ENCODE assay signal across 17 cellular contexts in genomic region chr17:13047016-13047415, GRCh38. TPM values are rescaled to one million over a fixed set of nuclear protein-coding genes. Genes with fewer than 3 reads are reported as not detected.
DNase-seq lines count a peak whose midpoint lies in the region; ATAC-seq and TF ChIP-seq lines count a peak whose summit lies in the region.
"Had no signal": no experiment of that assay in that cellular context is flagged by ENCODE, and none has a peak within 500 bp of the region (broad histone marks: within the 10 kb centered on the region; RNA-seq: fewer than 3 reads in every experiment).

No MANE protein-coding gene starts in this region.

- no peak overlapping the region for H4K8ac ChIP-seq in mesendoderm (ENCODE audit: low read depth, low read length)

- H3K36me3 Mint-ChIP-seq in activated CD8-positive, alpha-beta T cell treated with anti-CD3 and anti-CD28 coated beads for 36 hours (ENCODE audit: low read depth) = no peaks in the 10 kb centered on the region
- H3K36me3 Mint-ChIP-seq: CD14-positive monocyte had no signal

- no peak overlapping the region for H3K27ac Mint-ChIP-seq in activated CD8-positive, alpha-beta T cell treated with anti-CD3 and anti-CD28 coated beads for 36 hours
- H3K27ac Mint-ChIP-seq: CD14-positive monocyte; CD4-positive, alpha-beta T cell; CD8-positive, alpha-beta memory T cell had no signal

- H3K4me1 ChIP-seq in BLaER1 = peaks cover 31% of the 10 kb centered on the region
- H3K4me1 ChIP-seq in GM23248 (ENCODE audit: insufficient read depth) = 0 out of 2 replicates have a peak, but pooled peaks cover 7% of the 10 kb centered on the region
- H3K4me1 ChIP-seq in mesendoderm (ENCODE audit: control insufficient read depth, low read depth, low read length) = peaks cover 7% of the 10 kb centered on the region

- no peak for TF ChIP-seq CTCF in activated CD8-positive, alpha-beta T cell treated with anti-CD3 and anti-CD28 coated beads for 36 hours (IDR thresholded peaks at IDR 0.05)

- no peaks in the 10 kb centered on the region for H3K9me2 ChIP-seq in GM23248 (ENCODE audit: insufficient read depth)

- H3K9me3 ChIP-seq in BLaER1 (no peaks in the 10 kb centered on the region; the same call in 1 of the 2 replicates), GM23248 (ENCODE audit: low read depth) (no peaks in the 10 kb centered on the region)

- H2AK5ac ChIP-seq in mesendoderm (ENCODE audit: low read length) = no peak overlapping the region

- no peak overlapping the region for H4K5ac ChIP-seq in mesendoderm (ENCODE audit: low read length)

- CTCF ChIA-PET in activated CD8-positive, alpha-beta T cell treated with anti-CD3 and anti-CD28 coated beads for 36 hours (lab: Charles Lee) = interaction anchor here (1.6 to 8.4 kb wide), 2 partner anchors 16 to 28 kb away, joined by 4 to 47 read pairs; no protein-coding TSS in a partner anchor

- H3K4me3 ChIP-seq in BLaER1 = no peak overlapping the region
- no peak overlapping the region for H3K4me3 ChIP-seq in GM23248
- H3K4me3 ChIP-seq in mesendoderm (ENCODE audit: low read length) = no peak overlapping the region

- H3K4ac ChIP-seq in mesendoderm (ENCODE audit: low read depth, low read length) = no peak overlapping the region

- H3F3A ChIP-seq in GM23248 (ENCODE audit: insufficient read depth) = peaks cover 7% of the 10 kb centered on the region

- no peak overlapping the region for H3K4me3 Mint-ChIP-seq in activated CD8-positive, alpha-beta T cell treated with anti-CD3 and anti-CD28 coated beads for 36 hours
- H3K4me3 Mint-ChIP-seq: CD14-positive monocyte; CD4-positive, alpha-beta T cell; CD8-positive, alpha-beta memory T cell had no signal

- in situ Hi-C loops in GM23248 (cut with MboI) = loop anchor here (25.0 kb wide), 2 partner anchors 540 to 1890 kb away; no protein-coding TSS in a partner anchor

- H3K79me2 ChIP-seq in GM23248 (ENCODE audit: insufficient read depth) (no peaks in the 10 kb centered on the region), mesendoderm (ENCODE audit: control insufficient read depth, insufficient read depth, low read length) (no peaks in the 10 kb centered on the region)

- H3K4me2 ChIP-seq in BLaER1 = peak overlapping the region; percentile 74
- H3K4me2 ChIP-seq in GM23248 (ENCODE audit: unreplicated experiment) = no peak overlapping the region
- H3K4me2 ChIP-seq in mesendoderm (ENCODE audit: low read length) = no peak overlapping the region

- DNase-seq in GM23248 (no peak), mesendoderm (peak; percentile 59), AG08395 (ENCODE audit: low spot score) (no peak)
- no peak for DNase-seq in activated CD8-positive, alpha-beta T cell treated with anti-CD3 and anti-CD28 coated beads for 36 hours
- DNase-seq: ACHN; CD4-positive, alpha-beta T cell; CD8-positive, alpha-beta memory T cell; DMS 273 treated with DMSO at 0.1 percent for 48 hours; DMS79; EL; GDM1; H7; HCEC 1CT had no signal

- H2AFZ ChIP-seq in GM23248 = peak overlapping the region; percentile 30; the same call in 1 of the 2 replicates

- H3K4me1 Mint-ChIP-seq in activated CD8-positive, alpha-beta T cell treated with anti-CD3 and anti-CD28 coated beads for 36 hours (ENCODE audit: low read depth) = no peaks in the 10 kb centered on the region
- H3K4me1 Mint-ChIP-seq: CD14-positive monocyte; CD8-positive, alpha-beta memory T cell had no signal

- no peak for ATAC-seq in HG03280 (IDR thresholded peaks at IDR 0.05; ENCODE audit: unreplicated experiment)
- no peak for ATAC-seq in activated CD8-positive, alpha-beta T cell treated with anti-CD3 and anti-CD28 coated beads for 36 hours

- H3K18ac ChIP-seq in mesendoderm (ENCODE audit: low read length) = no peak overlapping the region

- H3K27me3 ChIP-seq in BLaER1 (no peaks in the 10 kb centered on the region), GM23248 (replicated peaks; ENCODE audit: insufficient read depth) (peaks cover 31% of the 10 kb centered on the region; the same call in 1 of the 2 replicates), mesendoderm (ENCODE audit: insufficient read depth, low read length, poor library complexity) (no peaks in the 10 kb centered on the region)

- H3K9me3 Mint-ChIP-seq in activated CD8-positive, alpha-beta T cell treated with anti-CD3 and anti-CD28 coated beads for 36 hours = no peaks in the 10 kb centered on the region
- H3K9me3 Mint-ChIP-seq: CD4-positive, alpha-beta T cell; CD8-positive, alpha-beta memory T cell had no signal

- H3K9ac ChIP-seq in BLaER1 (no peak overlapping the region), GM23248 (no peak overlapping the region), mesendoderm (ENCODE audit: low read length) (no peak overlapping the region)

- H3K36me3 ChIP-seq in BLaER1 (no peaks in the 10 kb centered on the region), GM23248 (ENCODE audit: low read depth) (no peaks in the 10 kb centered on the region), mesendoderm (ENCODE audit: control insufficient read depth, insufficient read depth, low read length) (no peaks in the 10 kb centered on the region)

- no peaks in the 10 kb centered on the region for H3K79me1 ChIP-seq in mesendoderm (ENCODE audit: low read length)

- no peak overlapping the region for H3K56ac ChIP-seq in mesendoderm (ENCODE audit: low read length)

- H3K27ac ChIP-seq in BLaER1 = no peak overlapping the region
- no peak overlapping the region for H3K27ac ChIP-seq in GM23248
- H3K27ac ChIP-seq in mesendoderm (ENCODE audit: low read depth, low read length) = no peak overlapping the region
- H3K27ac ChIP-seq: 22Rv1 had no signal

- H2BK120ac ChIP-seq in mesendoderm (ENCODE audit: low read depth, low read length) = no peak overlapping the region

- WGBS in GM23248 (ENCODE audit: low coverage in 1 of 2, low lambda C conversion rate in 2 of 2, missing lambda C conversion rate in 2 of 2), 2 experiments = 12 to 14% methylated on average over 13 of the region's 13 CpGs
- no CpG with 5 or more reads among the region's 13 CpGs for WGBS in mesendoderm (ENCODE audit: extremely low coverage, insufficient coverage, low lambda C conversion rate)

- H3K27me3 Mint-ChIP-seq in activated CD8-positive, alpha-beta T cell treated with anti-CD3 and anti-CD28 coated beads for 36 hours = peaks cover 9% of the 10 kb centered on the region

- POLR2A ChIA-PET in activated CD8-positive, alpha-beta T cell treated with anti-CD3 and anti-CD28 coated beads for 36 hours (lab: Charles Lee) = no interaction called here

- H3K23ac ChIP-seq in mesendoderm (ENCODE audit: low read length) = no peak overlapping the region

- no peak overlapping the region for H2BK5ac ChIP-seq in mesendoderm (ENCODE audit: low read length)

- intact Hi-C loops in activated CD8-positive, alpha-beta T cell treated with anti-CD3 and anti-CD28 coated beads for 36 hours (cut with micrococcal nuclease) = no loop called here

- H2BK15ac ChIP-seq in mesendoderm (replicated peaks; ENCODE audit: low read depth) = no peak overlapping the region

- H4K20me1 ChIP-seq in BLaER1 (no peaks in the 10 kb centered on the region), GM23248 (ENCODE audit: insufficient read depth) (no peaks in the 10 kb centered on the region)

RNA-seq across cellular contexts. Expression of gene ELAC2, which starts 29.2 kb away (rescaled TPM):
- 54.8 and 66.5 TPM in 2 replicates for total RNA-seq in GM23248 (2014; rRNA removed; shearing (Covaris generic))
- polyA plus RNA-seq in GM23248 (2016; fragmentation: Nextera tagmentation; extraction: Ambion mirVana) = 42.2 and 44.3 TPM in 2 replicates
- 80.8 TPM for polyA plus RNA-seq in mesendoderm (2013, experiment 1 of 2)
- 82.3 TPM for polyA plus RNA-seq in mesendoderm (2013, experiment 2 of 2)
- 10 to 100 TPM; 60.1 to 67.6 TPM for total RNA-seq in activated CD8-positive, alpha-beta T cell treated with anti-CD3 and anti-CD28 coated beads for 36 hours
